ENCODE assay signal across 1 cellular context in the genomic region with DNA sequence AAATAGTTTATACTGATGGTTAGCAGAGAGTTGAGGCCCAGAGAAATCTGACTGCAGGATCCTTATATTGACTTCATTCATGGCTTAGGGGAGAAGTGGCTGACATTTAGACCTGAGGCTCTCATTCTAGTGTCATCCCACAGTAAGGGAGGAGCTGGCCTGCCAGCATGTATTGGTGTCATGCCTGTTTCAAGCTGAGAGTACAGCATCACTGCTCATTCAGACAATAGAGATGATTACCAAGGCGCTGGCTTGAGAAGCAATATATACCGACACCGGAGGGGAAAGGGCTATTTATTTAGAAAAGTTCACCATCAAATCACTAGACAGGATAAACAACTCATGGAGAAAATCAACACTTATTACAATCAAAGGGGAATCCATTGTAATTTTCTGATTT.
TF ChIP-seq lines count a peak whose summit lies in the region.

No MANE protein-coding gene starts in this region.

TF ChIP-seq in WTC11, 78 proteins besides CTCF, POLR2A, EP300 and RAD21 (continued from another document):
- TF ChIP-seq, protein P1, sequence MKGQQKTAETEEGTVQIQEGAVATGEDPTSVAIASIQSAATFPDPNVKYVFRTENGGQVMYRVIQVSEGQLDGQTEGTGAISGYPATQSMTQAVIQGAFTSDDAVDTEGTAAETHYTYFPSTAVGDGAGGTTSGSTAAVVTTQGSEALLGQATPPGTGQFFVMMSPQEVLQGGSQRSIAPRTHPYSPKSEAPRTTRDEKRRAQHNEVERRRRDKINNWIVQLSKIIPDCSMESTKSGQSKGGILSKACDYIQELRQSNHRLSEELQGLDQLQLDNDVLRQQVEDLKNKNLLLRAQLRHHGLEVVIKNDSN (CRISPR knock-in tag; IDR thresholded peaks at IDR 0.05), result no peak
- TF ChIP-seq, protein P2, sequence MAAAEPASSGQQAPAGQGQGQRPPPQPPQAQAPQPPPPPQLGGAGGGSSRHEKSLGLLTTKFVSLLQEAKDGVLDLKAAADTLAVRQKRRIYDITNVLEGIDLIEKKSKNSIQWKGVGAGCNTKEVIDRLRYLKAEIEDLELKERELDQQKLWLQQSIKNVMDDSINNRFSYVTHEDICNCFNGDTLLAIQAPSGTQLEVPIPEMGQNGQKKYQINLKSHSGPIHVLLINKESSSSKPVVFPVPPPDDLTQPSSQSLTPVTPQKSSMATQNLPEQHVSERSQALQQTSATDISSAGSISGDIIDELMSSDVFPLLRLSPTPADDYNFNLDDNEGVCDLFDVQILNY (CRISPR knock-in tag; IDR thresholded peaks at IDR 0.05), result no peak
- TF ChIP-seq PRRX2 (CRISPR knock-in tag; IDR thresholded peaks at IDR 0.05), result no peak
- no peak for TF ChIP-seq ZNF121 (CRISPR knock-in tag; IDR thresholded peaks at IDR 0.05)
- TF ChIP-seq ZMAT4 (CRISPR knock-in tag; IDR thresholded peaks at IDR 0.05), result no peak
- no peak for TF ChIP-seq ETV6 (CRISPR knock-in tag; IDR thresholded peaks at IDR 0.05)
- TF ChIP-seq NFE2L1 (CRISPR knock-in tag; IDR thresholded peaks at IDR 0.05), result no peak
- no peak for TF ChIP-seq ZNF425 (CRISPR knock-in tag; conservative IDR thresholded peaks at IDR 0.05)
- no peak for TF ChIP-seq ZBTB43 (CRISPR knock-in tag; IDR thresholded peaks at IDR 0.05)
- no peak for TF ChIP-seq MXD4 (CRISPR knock-in tag; IDR thresholded peaks at IDR 0.05; ENCODE audit: borderline replicate concordance)
- no peak for TF ChIP-seq ATF1 (CRISPR knock-in tag; IDR thresholded peaks at IDR 0.05)
- no peak for TF ChIP-seq IRF1 (CRISPR knock-in tag; IDR thresholded peaks at IDR 0.05)
